ENCODE assay signal across 8 cellular contexts in genomic region chr6:131063764-131064272, GRCh38. TPM values are rescaled to one million over a fixed set of nuclear protein-coding genes. Genes with fewer than 3 reads are reported as not detected.
A peak's percentile ranks its signal among the peaks of the same experiment; 100 is the strongest.
DNase-seq lines count a peak whose midpoint lies in the region; ATAC-seq, FAIRE-seq and TF ChIP-seq lines count a peak whose summit lies in the region.

No MANE protein-coding gene starts in this region.

- peak overlapping the region; percentile 85 for H3K4me3 Mint-ChIP-seq in Calu3 (ENCODE audit: low read depth, unreplicated experiment)
- H3K4me3 Mint-ChIP-seq in activated CD8-positive, alpha-beta T cell treated with anti-CD3 and anti-CD28 coated beads for 36 hours: peak overlapping the region; percentile 79

- no TSS peak for BruUV-seq in Calu3 (replicated peaks; lab: Mats Ljungman, UMichigan)

- intact Hi-C loops in Calu3 (cut with micrococcal nuclease; ENCODE audit: unreplicated experiment) (loop anchor here (5.0 kb wide), 3 partner anchors 47 to 177 kb away; no protein-coding TSS in a partner anchor), tibial artery (cut with DNase I; ENCODE audit: low total_unique reads) (loop anchor here (2.0 kb wide), 1 partner anchor 95 kb away; no protein-coding TSS in a partner anchor)
- intact Hi-C loops in activated CD8-positive, alpha-beta T cell treated with anti-CD3 and anti-CD28 coated beads for 36 hours (cut with micrococcal nuclease): no loop called here

- H4K20me1 ChIP-seq in keratinocyte (ENCODE audit: control insufficient read depth, extremely low read depth, insufficient read depth, low read length): no peaks in the 10 kb centered on the region

- H3K4me1 ChIP-seq in HEK293 (ENCODE audit: control insufficient read depth, insufficient read depth, low read length) (peaks cover 9% of the 10 kb centered on the region), keratinocyte (ENCODE audit: control insufficient read depth, extremely low read depth, insufficient read depth, low read length) (peaks cover 11% of the 10 kb centered on the region), tibial artery (peaks cover 0 to 31% (median 6%) of the 10 kb centered on the region in 4 donors)

- H3K4me3 ChIP-seq in HEK293 (ENCODE audit: low read depth, low read length): peak overlapping the region; percentile 50
- H3K4me3 ChIP-seq in keratinocyte (ENCODE audit: control insufficient read depth in 2 of 3, extremely low read depth in 1 of 3, insufficient read depth in 2 of 3, low read depth in 1 of 3, low read length in 3 of 3): peak overlapping the region; percentile 76 to 82 (median 76)
- H3K4me3 ChIP-seq in tibial artery: peak overlapping the region; percentile 74 to 96

- H3K27ac ChIP-seq in HEK293 (ENCODE audit: extremely low read depth, low read depth, low read length) (peak overlapping the region; percentile 55; the same call in 1 of the 2 replicates), keratinocyte (ENCODE audit: control insufficient read depth, insufficient read depth, low read length) (peak overlapping the region; percentile 23), tibial artery (peak overlapping the region; percentile 78 to 85)

- no peak for DNase-seq in Calu3
- DNase-seq in activated CD8-positive, alpha-beta T cell treated with anti-CD3 and anti-CD28 coated beads for 36 hours: peak; percentile 12
- DNase-seq in keratinocyte (ENCODE audit: low read depth, low spot score): no peak
- DNase-seq in tibial artery: no peak
- DNase-seq in activated CD4-positive, CD25-positive, alpha-beta regulatory T cell (lab: John Stamatoyannopoulos, UW): no peak
- DNase-seq in NCI-H146 (lab: John Stamatoyannopoulos, UW): no peak
- DNase-seq in NCI-H1694 treated with DMSO at 0.1 percent for 48 hours (lab: John Stamatoyannopoulos, UW): no peak

- TF ChIP-seq CTCF in Calu3 (IDR thresholded peaks at IDR 0.05; ENCODE audit: unreplicated experiment) (no peak), HEK293 (tag by site-specific recombination; IDR thresholded peaks at IDR 0.05) (no peak), keratinocyte (optimal IDR thresholded peaks at IDR 0.05 in 1 of 3, IDR thresholded peaks at IDR 0.05 in 1 of 3, conservative IDR thresholded peaks at IDR 0.05 in 1 of 3; ENCODE audit: extremely low read depth in 1 of 3, insufficient read depth in 2 of 3, low read length in 3 of 3) (no peak), tibial artery (IDR thresholded peaks at IDR 0.05) (no peak)
- TF ChIP-seq CTCF in activated CD8-positive, alpha-beta T cell treated with anti-CD3 and anti-CD28 coated beads for 36 hours (IDR thresholded peaks at IDR 0.05): no peak

- H3K79me2 ChIP-seq in keratinocyte (ENCODE audit: control insufficient read depth, insufficient read depth, low read length): peaks cover 9% of the 10 kb centered on the region

- no peaks in the 10 kb centered on the region for H3K9me3 Mint-ChIP-seq in Calu3 (ENCODE audit: low read depth, unreplicated experiment)
- no peaks in the 10 kb centered on the region for H3K9me3 Mint-ChIP-seq in activated CD8-positive, alpha-beta T cell treated with anti-CD3 and anti-CD28 coated beads for 36 hours

- peak overlapping the region; percentile 41 for H3K27ac Mint-ChIP-seq in Calu3 (ENCODE audit: unreplicated experiment)
- H3K27ac Mint-ChIP-seq in activated CD8-positive, alpha-beta T cell treated with anti-CD3 and anti-CD28 coated beads for 36 hours: no peak overlapping the region

- ATAC-seq in activated CD8-positive, alpha-beta T cell treated with anti-CD3 and anti-CD28 coated beads for 36 hours: peak; percentile 2

- CTCF ChIA-PET in Calu3 (lab: Charles Lee): interaction anchor here (1.0 kb wide), 1 partner anchor 38 kb away, joined by 5 read pairs; no protein-coding TSS in a partner anchor
- CTCF ChIA-PET in HEK293 (lab: Yijun Ruan, JAX): interaction anchor here (0.7 kb wide), 1 partner anchor 52 kb away, joined by 5 read pairs; no protein-coding TSS in a partner anchor
- CTCF ChIA-PET in activated CD8-positive, alpha-beta T cell treated with anti-CD3 and anti-CD28 coated beads for 36 hours (lab: Charles Lee): interaction anchor here (0.9 to 1.5 kb wide), 2 partner anchors 81 to 179 kb away, joined by 3 to 4 read pairs; no protein-coding TSS in a partner anchor

- H3K9me1 ChIP-seq in keratinocyte (ENCODE audit: control insufficient read depth, extremely low read depth, insufficient read depth, low read length): no peaks in the 10 kb centered on the region

- peak overlapping the region; percentile 78 for H3K9ac ChIP-seq in keratinocyte (ENCODE audit: control insufficient read depth, extremely low read depth, insufficient read depth, low read length)

- H3K27me3 Mint-ChIP-seq in Calu3 (ENCODE audit: unreplicated experiment): no peaks in the 10 kb centered on the region
- H3K27me3 Mint-ChIP-seq in activated CD8-positive, alpha-beta T cell treated with anti-CD3 and anti-CD28 coated beads for 36 hours: no peaks in the 10 kb centered on the region

- no peaks in the 10 kb centered on the region for H3K36me3 ChIP-seq in HEK293 (ENCODE audit: control insufficient read depth in 2 of 2, insufficient read depth in 1 of 2, low read length in 2 of 2)
- H3K36me3 ChIP-seq in keratinocyte (ENCODE audit: control insufficient read depth in 2 of 2, extremely low read depth in 1 of 2, insufficient read depth in 2 of 2, low read length in 2 of 2): no peaks in the 10 kb centered on the region
- no peaks in the 10 kb centered on the region for H3K36me3 ChIP-seq in tibial artery

- dilution Hi-C loops in keratinocyte (cut with MboI; ENCODE audit: extremely low pct_ligation_motif_present, low sequenced_read_pairs): no loop called here

- no peak for FAIRE-seq in keratinocyte (lab: Jason Lieb, UNC)

- H3K4me2 ChIP-seq in keratinocyte (ENCODE audit: control insufficient read depth, extremely low read depth, insufficient read depth, low read depth, low read length): peak overlapping the region; percentile 78

- POLR2A ChIA-PET in HEK293 (lab: Yijun Ruan, JAX): interaction anchor here (1.1 to 1.3 kb wide), 2 partner anchors 24 to 33 kb away, joined by 3 to 4 read pairs; no protein-coding TSS in a partner anchor
- POLR2A ChIA-PET in activated CD8-positive, alpha-beta T cell treated with anti-CD3 and anti-CD28 coated beads for 36 hours (lab: Charles Lee): interaction anchor here (1.5 kb wide), 1 partner anchor 8 kb away, joined by 5 read pairs; no protein-coding TSS in a partner anchor

- peaks cover 56% of the 10 kb centered on the region for H3K4me1 Mint-ChIP-seq in Calu3 (ENCODE audit: low read depth, unreplicated experiment)
- peaks cover 23% of the 10 kb centered on the region for H3K4me1 Mint-ChIP-seq in activated CD8-positive, alpha-beta T cell treated with anti-CD3 and anti-CD28 coated beads for 36 hours (ENCODE audit: low read depth)

- H3K36me3 Mint-ChIP-seq in Calu3 (ENCODE audit: insufficient read depth, unreplicated experiment): peaks cover 37% of the 10 kb centered on the region
- no peaks in the 10 kb centered on the region for H3K36me3 Mint-ChIP-seq in activated CD8-positive, alpha-beta T cell treated with anti-CD3 and anti-CD28 coated beads for 36 hours (ENCODE audit: low read depth)

- H3K27me3 ChIP-seq in keratinocyte (ENCODE audit: control insufficient read depth, extremely low read depth, insufficient read depth, low read length): no peaks in the 10 kb centered on the region
- no peaks in the 10 kb centered on the region for H3K27me3 ChIP-seq in tibial artery

- peak overlapping the region; percentile 85 for H2AFZ ChIP-seq in keratinocyte (ENCODE audit: control insufficient read depth, low read length)

- H3K9me3 ChIP-seq in HEK293 (ENCODE audit: control insufficient read depth, insufficient read depth, low read depth, low read length) (no peaks in the 10 kb centered on the region), keratinocyte (ENCODE audit: control insufficient read depth, low read depth, low read length) (no peaks in the 10 kb centered on the region), tibial artery (no peaks in the 10 kb centered on the region)

TF ChIP-seq in HEK293, 187 proteins besides CTCF, POLR2A, EP300 and RAD21 (continues in another document):
- TF ChIP-seq HOXC10 (CRISPR knock-in tag; IDR thresholded peaks at IDR 0.05): no peak
- TF ChIP-seq ZNF747 (tag by site-specific recombination; IDR thresholded peaks at IDR 0.05): no peak
- peak; percentile 6; the same call in 1 of the 2 replicates for TF ChIP-seq TRIM28 (IDR thresholded peaks at IDR 0.05; ENCODE audit: borderline replicate concordance, low read length)
- no peak for TF ChIP-seq ZFP41 (tag by site-specific recombination; IDR thresholded peaks at IDR 0.05; ENCODE audit: borderline replicate concordance)
- TF ChIP-seq ZNF621 (tag by site-specific recombination; IDR thresholded peaks at IDR 0.05): no peak
- TF ChIP-seq ZNF623 (tag by site-specific recombination; IDR thresholded peaks at IDR 0.05): no peak
- TF ChIP-seq ZBTB17 (tag by site-specific recombination; IDR thresholded peaks at IDR 0.05): 0 out of 2 replicates have a peak, but pooled peaks have one; percentile 22
- TF ChIP-seq ZNF112 (tag by site-specific recombination; IDR thresholded peaks at IDR 0.05): no peak
- TF ChIP-seq ZBTB6 (tag by site-specific recombination; IDR thresholded peaks at IDR 0.05): no peak
- peak; percentile 92 for TF ChIP-seq ZBTB20 (tag by site-specific recombination; IDR thresholded peaks at IDR 0.05)
- TF ChIP-seq YY1 (tag by site-specific recombination; IDR thresholded peaks at IDR 0.05): no peak
- no peak for TF ChIP-seq ZSCAN23 (tag by site-specific recombination; IDR thresholded peaks at IDR 0.05)

RNA-seq across cellular contexts. Expression of gene EPB41L2, which starts 0.8 kb away (rescaled TPM):
- total RNA-seq in Calu3 (2022): 284 and 332 TPM in 2 replicates
- 10 to 100 TPM; 30.6 to 33.3 TPM for total RNA-seq in activated CD8-positive, alpha-beta T cell treated with anti-CD3 and anti-CD28 coated beads for 36 hours
- 9.7 to 23.8 TPM (median 22.0 TPM) in 3 replicates for polyA plus RNA-seq in keratinocyte
- 17.3 TPM for polyA plus RNA-seq in keratinocyte (2011; ENCODE audit: low read depth)
- polyA plus RNA-seq in keratinocyte (2011; cell fraction: cytosol; rRNA removed): 17.1 and 20.0 TPM in 2 replicates
- 35.7 and 41.3 TPM in 2 replicates for polyA plus RNA-seq in keratinocyte (2011; cell fraction: nucleus; rRNA removed)
- polyA plus RNA-seq in keratinocyte (2012; ENCODE audit: low replicate concordance): 3.2 and 23.7 TPM in 2 replicates
- 20.8 to 45.5 TPM (median 33.9 TPM) in 3 replicates for polyA minus RNA-seq in keratinocyte
- polyA minus RNA-seq in keratinocyte (2011; cell fraction: cytosol; rRNA and poly(A)+ RNA removed): 9.8 TPM
- 16.9 and 40.1 TPM in 2 replicates for polyA minus RNA-seq in keratinocyte (2011; cell fraction: nucleus; rRNA and poly(A)+ RNA removed)

Comparison
In these comparisons a context has a peak if more than half of its experiments do, and no peak if none do; other contexts are left out.
1. H3K27ac ChIP-seq: peak in every context shown above with its lines; median percentile 82 in tibial artery; 55 in HEK293; 23 in keratinocyte.